In the genomic region with DNA sequence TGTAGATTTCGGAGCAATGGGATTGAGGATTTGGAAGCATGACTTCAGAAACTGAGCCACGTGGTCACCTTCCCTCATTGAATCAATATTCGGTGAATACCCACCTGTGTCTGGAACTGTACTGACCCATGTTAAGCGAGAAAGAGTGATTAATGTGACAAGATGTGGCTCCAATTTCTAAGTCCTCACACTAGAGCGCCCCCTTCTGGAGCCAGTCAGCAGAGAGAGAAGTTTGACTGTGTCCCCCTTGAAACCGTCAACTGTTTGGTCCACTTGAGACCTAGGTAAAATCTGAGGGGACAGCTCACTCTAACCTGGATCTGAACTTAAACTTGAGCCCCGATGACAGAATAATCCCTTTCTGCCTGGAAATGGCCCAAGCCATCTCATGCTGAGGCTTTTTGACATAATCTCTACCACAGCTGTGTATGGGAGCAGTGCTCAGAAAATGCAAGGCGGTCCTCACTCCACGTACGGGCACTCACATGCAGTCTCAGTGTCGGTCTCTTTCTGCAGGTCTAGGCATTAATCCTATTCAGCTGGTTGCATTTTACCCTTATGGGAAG, we compare ENCODE assay signal across 9 cellular contexts. TPM values are rescaled to one million over a fixed set of nuclear protein-coding genes. Genes with fewer than 3 reads are reported as not detected.
DNase-seq lines count a peak whose midpoint lies in the region; ATAC-seq and TF ChIP-seq lines count a peak whose summit lies in the region.
"Had no signal": no experiment of that assay in that cellular context is flagged by ENCODE, and none has a peak within 500 bp of the region (broad histone marks: within the 10 kb centered on the region; RNA-seq: fewer than 3 reads in every experiment).

No MANE protein-coding gene starts in this region.

- intact Hi-C loops in activated CD8-positive, alpha-beta T cell treated with anti-CD3 and anti-CD28 coated beads for 36 hours (cut with micrococcal nuclease), result no loop called here
- intact Hi-C loops in stomach (cut with DNase I; ENCODE audit: low total_unique reads), result no loop called here

- CTCF ChIA-PET in activated CD8-positive, alpha-beta T cell treated with anti-CD3 and anti-CD28 coated beads for 36 hours (lab: Charles Lee), result interaction anchor here (1.0 to 2.4 kb wide), 15 partner anchors 8 to 504 kb away, joined by 3 to 13 read pairs (median 4); no protein-coding TSS in a partner anchor

- H3K27ac Mint-ChIP-seq in activated CD8-positive, alpha-beta T cell treated with anti-CD3 and anti-CD28 coated beads for 36 hours, result no peak overlapping the region
- peak overlapping the region in 2 of 6 donors; percentile 10 to 46 for H3K27ac Mint-ChIP-seq in immature natural killer cell

- ATAC-seq in activated CD8-positive, alpha-beta T cell treated with anti-CD3 and anti-CD28 coated beads for 36 hours, result peak; percentile 39

- no peaks in the 10 kb centered on the region for H4K20me1 ChIP-seq in hepatocyte (ENCODE audit: insufficient read depth, poor library complexity, severe bottlenecking)

- POLR2A ChIA-PET in activated CD8-positive, alpha-beta T cell treated with anti-CD3 and anti-CD28 coated beads for 36 hours (lab: Charles Lee), result no interaction called here

- H3K27me3 ChIP-seq in hepatocyte (no peaks in the 10 kb centered on the region), stomach (no peaks in the 10 kb centered on the region), Peyer's patch (no peaks in the 10 kb centered on the region)

- peak; percentile 17 for DNase-seq in SIG-M5 treated with dmso at 0.1 percent for 504 hours (lab: John Stamatoyannopoulos, UW; ENCODE audit: unreplicated experiment)
- DNase-seq in SIG-M5 (lab: John Stamatoyannopoulos, UW), result no peak
- peak; percentile 71 for DNase-seq in activated CD8-positive, alpha-beta T cell treated with anti-CD3 and anti-CD28 coated beads for 36 hours
- DNase-seq in hepatocyte (ENCODE audit: low spot score), result no peak
- DNase-seq in stomach, result no peak
- DNase-seq in Peyer's patch, result no peak
- no peak for DNase-seq in H4 (ENCODE audit: low spot score)
- DNase-seq in immature natural killer cell, result no peak

- peaks cover 6% of the 10 kb centered on the region for H3K36me3 Mint-ChIP-seq in activated CD8-positive, alpha-beta T cell treated with anti-CD3 and anti-CD28 coated beads for 36 hours (ENCODE audit: low read depth)
- H3K36me3 Mint-ChIP-seq in immature natural killer cell, result peaks cover 0 to 19% (median 8%) of the 10 kb centered on the region in 3 donors

- H3K9me3 Mint-ChIP-seq in activated CD8-positive, alpha-beta T cell treated with anti-CD3 and anti-CD28 coated beads for 36 hours, result no peaks in the 10 kb centered on the region
- no peaks in the 10 kb centered on the region for H3K9me3 Mint-ChIP-seq in immature natural killer cell
- H3K9me3 Mint-ChIP-seq: CD4-positive, alpha-beta memory T cell had no signal

- H3K4me2 ChIP-seq in hepatocyte, result no peak overlapping the region

- H3K9me3 ChIP-seq in hepatocyte (ENCODE audit: low read depth), result no peaks in the 10 kb centered on the region
- H3K9me3 ChIP-seq in stomach, result no peaks in the 10 kb centered on the region
- H3K9me3 ChIP-seq in Peyer's patch, result no peaks in the 10 kb centered on the region

- no peak for TF ChIP-seq EP300 in stomach (IDR thresholded peaks at IDR 0.05)

- H3K4me3 ChIP-seq in hepatocyte, result no peak overlapping the region
- no peak overlapping the region for H3K4me3 ChIP-seq in stomach
- H3K4me3 ChIP-seq in Peyer's patch, result no peak overlapping the region

- H3K9me2 ChIP-seq in hepatocyte (replicated peaks; ENCODE audit: insufficient read depth), result no peaks in the 10 kb centered on the region

- H3K27ac ChIP-seq in hepatocyte (no peak overlapping the region), stomach (peak overlapping the region in 4 of 5 donors; percentile 27 to 72 (median 55)), Peyer's patch (peak overlapping the region in 2 of 4 donors; percentile 8 to 31)

- 71% methylated on average over 11 of the region's 11 CpGs for WGBS in hepatocyte (ENCODE audit: low lambda C conversion rate, missing lambda C conversion rate)
- 67 to 82% (median 76%) methylated on average over 11 of the region's 11 CpGs for WGBS in stomach, 5 donors

- peaks cover 9% of the 10 kb centered on the region for H3K4me1 ChIP-seq in hepatocyte (ENCODE audit: insufficient read depth)
- peaks cover 9 to 56% (median 18%) of the 10 kb centered on the region in 4 donors for H3K4me1 ChIP-seq in stomach
- H3K4me1 ChIP-seq in Peyer's patch, result no peaks in the 10 kb centered on the region

- H3K79me2 ChIP-seq in hepatocyte, result no peaks in the 10 kb centered on the region

- H3K36me3 ChIP-seq in hepatocyte (replicated peaks; ENCODE audit: insufficient read depth, low read depth) (no peaks in the 10 kb centered on the region), stomach (peaks cover 0 to 17% (median 10%) of the 10 kb centered on the region in 4 donors), Peyer's patch (peaks cover 0 to 14% (median 0%) of the 10 kb centered on the region in 3 donors)

- H2AFZ ChIP-seq in hepatocyte, result no peak overlapping the region

- no peak for TF ChIP-seq POLR2A in stomach (IDR thresholded peaks at IDR 0.05)
- TF ChIP-seq POLR2A in Peyer's patch (IDR thresholded peaks at IDR 0.05), result no peak

- TF ChIP-seq CTCF in activated CD8-positive, alpha-beta T cell treated with anti-CD3 and anti-CD28 coated beads for 36 hours (IDR thresholded peaks at IDR 0.05), result peak; percentile 63
- TF ChIP-seq CTCF in hepatocyte (IDR thresholded peaks at IDR 0.05; ENCODE audit: poor library complexity), result peak; percentile 38
- TF ChIP-seq CTCF in stomach (IDR thresholded peaks at IDR 0.05), result peak in 1 of 7 experiments; percentile 20
- peak in 2 of 6 experiments; percentile 7 to 22 for TF ChIP-seq CTCF in Peyer's patch (IDR thresholded peaks at IDR 0.05)

- H3K4me1 Mint-ChIP-seq in activated CD8-positive, alpha-beta T cell treated with anti-CD3 and anti-CD28 coated beads for 36 hours (ENCODE audit: low read depth), result peaks cover 9% of the 10 kb centered on the region
- H3K4me1 Mint-ChIP-seq in immature natural killer cell, result peaks cover 36 to 48% of the 10 kb centered on the region in 2 donors

- no peak overlapping the region for H3K4me3 Mint-ChIP-seq in activated CD8-positive, alpha-beta T cell treated with anti-CD3 and anti-CD28 coated beads for 36 hours
- H3K4me3 Mint-ChIP-seq in immature natural killer cell, result no peak overlapping the region
- H3K4me3 Mint-ChIP-seq: CD4-positive, alpha-beta memory T cell had no signal

- H3K27me3 Mint-ChIP-seq in activated CD8-positive, alpha-beta T cell treated with anti-CD3 and anti-CD28 coated beads for 36 hours, result no peaks in the 10 kb centered on the region
- peaks cover 0 to 9% (median 3%) of the 10 kb centered on the region in 3 donors for H3K27me3 Mint-ChIP-seq in immature natural killer cell (ENCODE audit: low read depth in 3 of 3)
- H3K27me3 Mint-ChIP-seq: CD4-positive, alpha-beta memory T cell had no signal

RNA-seq across cellular contexts. Expression of gene LIMD1, which starts 47.8 kb away (rescaled TPM):
- total RNA-seq in activated CD8-positive, alpha-beta T cell treated with anti-CD3 and anti-CD28 coated beads for 36 hours, result 10 to 100 TPM; 34.5 to 36.5 TPM
- total RNA-seq in hepatocyte (12.1 and 12.5 TPM in 2 replicates), stomach (10 to 100 TPM; 10.1 to 91.1 (median 25.3) TPM), Peyer's patch (10 to 100 TPM; 19.0 to 41.8 (median 27.8) TPM)
- polyA plus RNA-seq in hepatocyte (6.7 and 7.3 TPM in 2 replicates), stomach (1 to 10 TPM; 2.3 to 3.7 (median 3.4) TPM), immature natural killer cell (10 to 100 TPM in 1 of 3 donors, 1 to 10 TPM in 1, under 1 TPM in 1; 0.62 to 12.8 (median 3.5) TPM)
- 3.3 and 4.0 TPM in 2 replicates for total RNA-seq in H4 (2014; rRNA removed; shearing (Covaris generic))

Comparison
In these comparisons a context has a peak if more than half of its experiments do, and no peak if none do; other contexts are left out.
1. DNase-seq: peak in SIG-M5 treated with dmso at 0.1 percent for 504 hours (single experiment) and activated CD8-positive, alpha-beta T cell treated with anti-CD3 and anti-CD28 coated beads for 36 hours (single experiment); none in SIG-M5 (single experiment), hepatocyte (single experiment), stomach (single experiment), Peyer's patch (0 of 3), H4 (single experiment) and immature natural killer cell (0 of 3).